In the genomic region with DNA sequence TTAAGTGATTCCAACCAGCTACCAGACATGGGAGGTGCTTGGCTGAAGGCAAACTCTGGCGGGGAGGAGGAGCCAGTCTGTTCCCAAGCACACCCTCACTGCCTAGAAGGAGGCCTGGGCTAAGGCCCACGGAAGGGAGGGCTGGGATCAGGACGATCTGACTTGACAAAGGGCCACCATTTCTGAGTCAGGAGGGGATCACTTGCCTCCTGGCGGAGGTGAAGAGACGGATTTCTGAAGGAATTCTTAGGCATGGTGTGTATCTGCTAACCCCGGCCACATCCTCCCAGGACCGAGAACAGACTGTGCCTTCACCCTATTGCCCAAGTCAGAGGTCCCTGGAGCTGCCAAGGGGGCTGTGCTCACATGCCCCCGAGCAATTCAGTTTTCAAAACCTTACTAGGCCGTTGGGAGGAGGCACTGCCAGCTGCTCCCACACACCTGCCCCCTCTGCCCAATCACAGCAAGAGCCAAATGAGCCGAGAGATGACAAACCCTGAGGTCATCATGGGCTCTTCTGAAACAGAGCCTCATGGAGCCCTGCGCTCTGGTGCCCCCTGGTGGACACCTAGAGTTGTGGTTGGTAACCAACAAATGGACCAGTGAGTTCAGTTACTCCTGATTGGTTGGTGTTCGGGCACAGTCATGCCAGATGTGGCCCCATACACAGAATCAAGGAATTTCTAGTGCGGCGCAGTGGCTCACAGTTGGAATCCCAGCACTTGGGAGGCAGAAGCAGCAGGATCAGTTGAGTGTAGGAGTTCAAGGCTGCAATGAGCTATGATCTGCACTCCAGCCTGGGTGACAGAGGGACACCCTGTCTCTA, we compare ENCODE assay signal across 8 cellular contexts. TPM values are rescaled to one million over a fixed set of nuclear protein-coding genes. Genes with fewer than 3 reads are reported as not detected.
A peak's percentile ranks its signal among the peaks of the same experiment; 100 is the strongest.
DNase-seq lines count a peak whose midpoint lies in the region; ATAC-seq and TF ChIP-seq lines count a peak whose summit lies in the region.

No MANE protein-coding gene starts in this region.

- ATAC-seq in GM19395 (IDR thresholded peaks at IDR 0.05; ENCODE audit: unreplicated experiment), result peak; percentile 95
- peak; percentile 65 for ATAC-seq in HG03558 (IDR thresholded peaks at IDR 0.05; ENCODE audit: extremely low read depth, unreplicated experiment)

- peak overlapping the region; percentile 72 for H3K27ac Mint-ChIP-seq in activated CD4-positive, alpha-beta T cell treated with anti-CD3 and anti-CD28 coated beads, Interleukin-2, amount 10 ng/mL, durations not matched to agents 7 days and 5 days

- DNase-seq in AG10803 (ENCODE audit: low read depth) (peak; percentile 97), SIG-M5 treated with dmso at 0.1 percent for 504 hours (lab: John Stamatoyannopoulos, UW; ENCODE audit: unreplicated experiment) (no peak)
- DNase-seq in activated CD4-positive, alpha-beta T cell treated with anti-CD3 and anti-CD28 coated beads, Interleukin-2, amount 10 ng/mL, durations not matched to agents 7 days and 5 days, result peak; percentile 96
- peak; percentile 83 to 88 (median 86) for DNase-seq in effector memory CD4-positive, alpha-beta T cell
- DNase-seq in stimulated activated CD8-positive, alpha-beta memory T cell treated with anti-CD3 and anti-CD28 coated beads, Interleukin-4, amount 100 ng/mL, for 24 hours (ENCODE audit: low read depth), result peak; percentile 90

- H3K27me3 Mint-ChIP-seq in activated CD4-positive, alpha-beta T cell treated with anti-CD3 and anti-CD28 coated beads, Interleukin-2, amount 10 ng/mL, durations not matched to agents 7 days and 5 days, result peaks cover 9% of the 10 kb centered on the region

- no peak overlapping the region for H3K27ac ChIP-seq in effector memory CD4-positive, alpha-beta T cell (ENCODE audit: insufficient read depth, low read length, poor library complexity, severe bottlenecking)
- H3K27ac ChIP-seq in mesodermal cell (ENCODE audit: low read depth, low read length, severe bottlenecking), result peak overlapping the region; percentile 76

- peaks cover 16% of the 10 kb centered on the region for H3K4me1 Mint-ChIP-seq in activated CD4-positive, alpha-beta T cell treated with anti-CD3 and anti-CD28 coated beads, Interleukin-2, amount 10 ng/mL, durations not matched to agents 7 days and 5 days

- POLR2A ChIA-PET in activated CD4-positive, alpha-beta T cell treated with anti-CD3 and anti-CD28 coated beads, Interleukin-2, amount 10 ng/mL, durations not matched to agents 7 days and 5 days (lab: Charles Lee), result no interaction called here

- H3K27me3 ChIP-seq in effector memory CD4-positive, alpha-beta T cell (replicated peaks; ENCODE audit: control insufficient read depth, insufficient read depth, low read length, poor library complexity, severe bottlenecking), result no peaks in the 10 kb centered on the region

- no peaks in the 10 kb centered on the region for H3K36me3 ChIP-seq in effector memory CD4-positive, alpha-beta T cell (ENCODE audit: control insufficient read depth, insufficient read depth, low read length)
- H3K36me3 ChIP-seq in mesodermal cell (ENCODE audit: control insufficient read depth, insufficient read depth, low read length), result no peaks in the 10 kb centered on the region

- CTCF ChIA-PET in activated CD4-positive, alpha-beta T cell treated with anti-CD3 and anti-CD28 coated beads, Interleukin-2, amount 10 ng/mL, durations not matched to agents 7 days and 5 days (lab: Charles Lee), result interaction anchor here (0.6 to 7.3 kb wide), 22 partner anchors 8 to 1602 kb away, joined by 3 to 90 read pairs (median 4); no protein-coding TSS in a partner anchor

- H3K4me3 Mint-ChIP-seq in activated CD4-positive, alpha-beta T cell treated with anti-CD3 and anti-CD28 coated beads, Interleukin-2, amount 10 ng/mL, durations not matched to agents 7 days and 5 days, result no peak overlapping the region

- peaks cover 7% of the 10 kb centered on the region for H3K4me1 ChIP-seq in effector memory CD4-positive, alpha-beta T cell (ENCODE audit: control insufficient read depth, insufficient read depth, low read length, poor library complexity, severe bottlenecking)
- H3K4me1 ChIP-seq in mesodermal cell (ENCODE audit: control insufficient read depth, insufficient read depth, low read length, poor library complexity, severe bottlenecking), result peaks cover 20% of the 10 kb centered on the region

- no peaks in the 10 kb centered on the region for H3K9me3 Mint-ChIP-seq in activated CD4-positive, alpha-beta T cell treated with anti-CD3 and anti-CD28 coated beads, Interleukin-2, amount 10 ng/mL, durations not matched to agents 7 days and 5 days

- no peaks in the 10 kb centered on the region for H3K36me3 Mint-ChIP-seq in activated CD4-positive, alpha-beta T cell treated with anti-CD3 and anti-CD28 coated beads, Interleukin-2, amount 10 ng/mL, durations not matched to agents 7 days and 5 days (ENCODE audit: low read depth)

- H3K4me3 ChIP-seq in AG10803 (ENCODE audit: low read length) (0 out of 2 replicates have a peak overlapping the region, but pooled peaks have one; percentile 7), mesodermal cell (ENCODE audit: extremely low read depth, insufficient read depth, low read length, poor library complexity, severe bottlenecking) (no peak overlapping the region)
- no peak overlapping the region for H3K4me3 ChIP-seq in effector memory CD4-positive, alpha-beta T cell (ENCODE audit: insufficient read depth, low read depth, low read length, poor library complexity, severe bottlenecking)

- whole genome bisulfite sequencing in mesodermal cell (ENCODE audit: insufficient coverage in 2 of 2), 2 experiments, result 16 to 24% methylated on average over 13 to 14 of the region's 14 CpGs

- H3K9me3 ChIP-seq in effector memory CD4-positive, alpha-beta T cell (ENCODE audit: control insufficient read depth, low read length), result no peaks in the 10 kb centered on the region
- no peaks in the 10 kb centered on the region for H3K9me3 ChIP-seq in mesodermal cell (ENCODE audit: control insufficient read depth, low read length)

- TF ChIP-seq CTCF in AG10803 (conservative IDR thresholded peaks at IDR 0.05; ENCODE audit: low read length), result peak; percentile 96

RNA-seq across cellular contexts. Expression of gene TNK2, which starts 6.5 kb away (rescaled TPM):
- 100 to 1,000 TPM; 121 to 136 TPM for total RNA-seq in activated CD4-positive, alpha-beta T cell treated with anti-CD3 and anti-CD28 coated beads, Interleukin-2, amount 10 ng/mL, durations not matched to agents 7 days and 5 days
- 28.8 TPM for polyA plus RNA-seq in mesodermal cell (2013, experiment 1 of 2)
- 20.7 TPM for polyA plus RNA-seq in mesodermal cell (2013, experiment 2 of 2)
